19 cellular contexts compared by ENCODE assay signal in the genomic region with DNA sequence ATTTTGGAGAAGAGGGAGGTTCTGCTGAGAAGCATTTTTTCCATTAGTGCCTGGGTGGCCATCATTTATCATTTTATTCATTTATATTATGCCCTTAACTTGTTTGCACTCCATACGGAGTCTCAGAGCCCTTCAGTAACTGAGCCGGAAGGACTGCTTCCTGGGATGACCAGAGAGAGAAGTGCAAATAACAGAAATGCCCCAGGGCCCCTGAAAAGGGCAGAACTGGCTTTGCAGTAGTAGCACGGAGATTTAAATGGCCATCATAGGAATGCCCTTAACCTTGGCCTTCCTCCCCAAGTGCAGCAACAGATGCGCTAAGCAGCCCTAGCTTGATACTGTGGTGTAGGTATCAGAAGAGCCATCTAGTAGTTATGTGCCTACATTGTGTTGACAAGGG. TPM values are rescaled to one million over a fixed set of nuclear protein-coding genes. Genes with fewer than 3 reads are reported as not detected.
A peak's percentile ranks its signal among the peaks of the same experiment; 100 is the strongest.
DNase-seq lines count a peak whose midpoint lies in the region; ATAC-seq and TF ChIP-seq lines count a peak whose summit lies in the region.
"Had no signal": no experiment of that assay in that cellular context is flagged by ENCODE, and none has a peak within 500 bp of the region (broad histone marks: within the 10 kb centered on the region; RNA-seq: fewer than 3 reads in every experiment).

No MANE protein-coding gene starts in this region.

- H3K4me3 ChIP-seq in Karpas-422 (ENCODE audit: low read length): no peak overlapping the region
- H3K4me3 ChIP-seq in neural cell (ENCODE audit: low read length): peak overlapping the region; percentile 71
- H3K4me3 ChIP-seq in lower leg skin (ENCODE audit: low read depth, poor library complexity, severe bottlenecking): no peak overlapping the region
- H3K4me3 ChIP-seq: A549, HAP-1 had no signal

- H3K27me3 Mint-ChIP-seq in natural killer cell treated with Interleukin-12 subunit alpha and Interleukin-12 subunit beta and Interleukin-15 and Interleukin-18, amount 100 ng/mL, for 72 hours: no peaks in the 10 kb centered on the region
- H3K27me3 Mint-ChIP-seq: CD4-positive, alpha-beta memory T cell; IgD-negative memory B cell had no signal

- no peak for TF ChIP-seq RAD21 in neural cell (conservative IDR thresholded peaks at IDR 0.05)

- H3K9ac ChIP-seq in Karpas-422 (ENCODE audit: low read length) (no peak overlapping the region), neural cell (ENCODE audit: low read length) (no peak overlapping the region)

- H3K79me2 ChIP-seq in Karpas-422 (ENCODE audit: low read length) (peaks cover 96% of the 10 kb centered on the region), neural cell (replicated peaks; ENCODE audit: insufficient read depth, low read length) (peaks cover 92% of the 10 kb centered on the region)

- no peaks in the 10 kb centered on the region for H3K9me2 ChIP-seq in Karpas-422 (replicated peaks; ENCODE audit: insufficient read depth, low read length)
- no peaks in the 10 kb centered on the region for H3K9me2 ChIP-seq in neural cell (ENCODE audit: insufficient read depth, low read length)

- H3K36me3 Mint-ChIP-seq in natural killer cell treated with Interleukin-12 subunit alpha and Interleukin-12 subunit beta and Interleukin-15 and Interleukin-18, amount 100 ng/mL, for 72 hours: no peaks in the 10 kb centered on the region

- peak overlapping the region; percentile 63 for H3K27ac ChIP-seq in C4-2B
- H3K27ac ChIP-seq in Karpas-422 (ENCODE audit: low read length): peak overlapping the region; percentile 34; the same call in 1 of the 2 replicates
- peak overlapping the region; percentile 78 for H3K27ac ChIP-seq in VCaP
- H3K27ac ChIP-seq in neural cell (ENCODE audit: low read length): no peak overlapping the region
- H3K27ac ChIP-seq: A549 had no signal

- DNase-seq in Karpas-422 (no peak), activated gamma-delta T cell (lab: John Stamatoyannopoulos, UW) (no peak), lower leg skin (ENCODE audit: low spot score in 2 of 2) (no peak)
- DNase-seq in natural killer cell treated with Interleukin-12 subunit alpha and Interleukin-12 subunit beta and Interleukin-15 and Interleukin-18, amount 100 ng/mL, for 72 hours (ENCODE audit: low spot score): no peak
- no peak for DNase-seq in stimulated activated CD4-positive, alpha-beta T cell treated with anti-CD3 and anti-CD28 coated beads, Interleukin-4, amount 100 ng/mL, for 4 hours
- DNase-seq: AML-193; CD4-positive, alpha-beta memory T cell; DMS153; DMS79; GDM1; GOT3 had no signal

- H2AFZ ChIP-seq in Karpas-422 (ENCODE audit: low read length) (no peak overlapping the region), neural cell (ENCODE audit: low read depth, low read length) (no peak overlapping the region)

- H3K36me3 ChIP-seq in Karpas-422 (ENCODE audit: insufficient read depth, low read length) (no peaks in the 10 kb centered on the region), neural cell (ENCODE audit: insufficient read depth, low read length) (no peaks in the 10 kb centered on the region)
- H3K36me3 ChIP-seq: HAP-1 had no signal

- no peaks in the 10 kb centered on the region for H3K9me3 ChIP-seq in Karpas-422 (ENCODE audit: low read length)
- no peaks in the 10 kb centered on the region for H3K9me3 ChIP-seq in neural cell (ENCODE audit: low read length)
- H3K9me3 ChIP-seq: A549, HAP-1 had no signal

- H3K4me1 ChIP-seq in Karpas-422 (ENCODE audit: low read length): peaks cover 37% of the 10 kb centered on the region

- H3K9me3 Mint-ChIP-seq in natural killer cell treated with Interleukin-12 subunit alpha and Interleukin-12 subunit beta and Interleukin-15 and Interleukin-18, amount 100 ng/mL, for 72 hours: no peaks in the 10 kb centered on the region
- H3K9me3 Mint-ChIP-seq: CD14-positive monocyte; CD4-positive, alpha-beta memory T cell; IgD-negative memory B cell had no signal

- TF ChIP-seq EP300 in neural cell (conservative IDR thresholded peaks at IDR 0.05; ENCODE audit: poor library complexity, severe bottlenecking): no peak

- no peak overlapping the region for H3K27ac Mint-ChIP-seq in natural killer cell treated with Interleukin-12 subunit alpha and Interleukin-12 subunit beta and Interleukin-15 and Interleukin-18, amount 100 ng/mL, for 72 hours
- H3K27ac Mint-ChIP-seq: CD4-positive, alpha-beta memory T cell; IgD-negative memory B cell had no signal

- TF ChIP-seq POLR2A in lower leg skin (IDR thresholded peaks at IDR 0.05): no peak

- no peak overlapping the region for H3K4me3 Mint-ChIP-seq in natural killer cell treated with Interleukin-12 subunit alpha and Interleukin-12 subunit beta and Interleukin-15 and Interleukin-18, amount 100 ng/mL, for 72 hours
- H3K4me3 Mint-ChIP-seq: CD14-positive monocyte; CD4-positive, alpha-beta memory T cell; IgD-negative memory B cell had no signal

- ATAC-seq in natural killer cell treated with Interleukin-12 subunit alpha and Interleukin-12 subunit beta and Interleukin-15 and Interleukin-18, amount 100 ng/mL, for 72 hours: no peak
- ATAC-seq: A549, HepG2 had no signal

- TF ChIP-seq CTCF in C4-2B (conservative IDR thresholded peaks at IDR 0.05) (no peak), VCaP (conservative IDR thresholded peaks at IDR 0.05) (no peak), neural cell (IDR thresholded peaks at IDR 0.05; ENCODE audit: poor library complexity, severe bottlenecking) (no peak), lower leg skin (IDR thresholded peaks at IDR 0.05) (no peak)

- no peaks in the 10 kb centered on the region for H4K20me1 ChIP-seq in Karpas-422 (ENCODE audit: insufficient read depth, low read depth, low read length)
- peaks cover 4% of the 10 kb centered on the region for H4K20me1 ChIP-seq in neural cell (ENCODE audit: insufficient read depth)

- peaks cover 8% of the 10 kb centered on the region in 2 donors for H3K4me1 Mint-ChIP-seq in natural killer cell treated with Interleukin-12 subunit alpha and Interleukin-12 subunit beta and Interleukin-15 and Interleukin-18, amount 100 ng/mL, for 72 hours (ENCODE audit: low read depth in 2 of 2)

- intact Hi-C loops in lower leg skin (cut with DNase I; ENCODE audit: low total_unique reads): no loop called here

- H3F3A ChIP-seq in neural cell (ENCODE audit: insufficient read depth, low read length, poor library complexity, severe bottlenecking): no peaks in the 10 kb centered on the region

- no peaks in the 10 kb centered on the region for H3K27me3 ChIP-seq in Karpas-422 (ENCODE audit: low read length)
- H3K27me3 ChIP-seq in neural cell (ENCODE audit: insufficient read depth, low read depth, low read length): no peaks in the 10 kb centered on the region

- H3K4me2 ChIP-seq in Karpas-422 (ENCODE audit: low read depth, low read length, poor library complexity, severe bottlenecking): no peak overlapping the region
- H3K4me2 ChIP-seq in neural cell (ENCODE audit: low read length): no peak overlapping the region
- H3K4me2 ChIP-seq: A549 had no signal

- 95 to 96% methylated on average over 4 of the region's 4 CpGs for WGBS in lower leg skin, 2 donors

TF ChIP-seq in neural cell, 6 proteins besides CTCF, POLR2A, EP300 and RAD21:
- TF ChIP-seq TAF1 (IDR thresholded peaks at IDR 0.05; ENCODE audit: low read depth) (no peak), EZH2 (IDR thresholded peaks at IDR 0.05; ENCODE audit: borderline replicate concordance, insufficient read depth, low read length, poor library complexity, severe bottlenecking) (no peak)
- TF ChIP-seq, protein P1, sequence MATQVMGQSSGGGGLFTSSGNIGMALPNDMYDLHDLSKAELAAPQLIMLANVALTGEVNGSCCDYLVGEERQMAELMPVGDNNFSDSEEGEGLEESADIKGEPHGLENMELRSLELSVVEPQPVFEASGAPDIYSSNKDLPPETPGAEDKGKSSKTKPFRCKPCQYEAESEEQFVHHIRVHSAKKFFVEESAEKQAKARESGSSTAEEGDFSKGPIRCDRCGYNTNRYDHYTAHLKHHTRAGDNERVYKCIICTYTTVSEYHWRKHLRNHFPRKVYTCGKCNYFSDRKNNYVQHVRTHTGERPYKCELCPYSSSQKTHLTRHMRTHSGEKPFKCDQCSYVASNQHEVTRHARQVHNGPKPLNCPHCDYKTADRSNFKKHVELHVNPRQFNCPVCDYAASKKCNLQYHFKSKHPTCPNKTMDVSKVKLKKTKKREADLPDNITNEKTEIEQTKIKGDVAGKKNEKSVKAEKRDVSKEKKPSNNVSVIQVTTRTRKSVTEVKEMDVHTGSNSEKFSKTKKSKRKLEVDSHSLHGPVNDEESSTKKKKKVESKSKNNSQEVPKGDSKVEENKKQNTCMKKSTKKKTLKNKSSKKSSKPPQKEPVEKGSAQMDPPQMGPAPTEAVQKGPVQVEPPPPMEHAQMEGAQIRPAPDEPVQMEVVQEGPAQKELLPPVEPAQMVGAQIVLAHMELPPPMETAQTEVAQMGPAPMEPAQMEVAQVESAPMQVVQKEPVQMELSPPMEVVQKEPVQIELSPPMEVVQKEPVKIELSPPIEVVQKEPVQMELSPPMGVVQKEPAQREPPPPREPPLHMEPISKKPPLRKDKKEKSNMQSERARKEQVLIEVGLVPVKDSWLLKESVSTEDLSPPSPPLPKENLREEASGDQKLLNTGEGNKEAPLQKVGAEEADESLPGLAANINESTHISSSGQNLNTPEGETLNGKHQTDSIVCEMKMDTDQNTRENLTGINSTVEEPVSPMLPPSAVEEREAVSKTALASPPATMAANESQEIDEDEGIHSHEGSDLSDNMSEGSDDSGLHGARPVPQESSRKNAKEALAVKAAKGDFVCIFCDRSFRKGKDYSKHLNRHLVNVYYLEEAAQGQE (IDR thresholded peaks at IDR 0.05; ENCODE audit: borderline replicate concordance): no peak

RNA-seq across cellular contexts. Expression of a gene that starts 58.5 kb away (rescaled TPM):
- total RNA-seq in Karpas-422 (2014; rRNA removed; shearing (Covaris generic); ENCODE audit: low replicate concordance): 112 and 116 TPM in 2 replicates
- polyA plus RNA-seq in neural cell: 237 and 264 TPM in 2 replicates
- 328 and 335 TPM in 2 replicates for polyA minus RNA-seq in neural cell
- 10 to 100 TPM; 21.0 to 40.6 (median 31.2) TPM for total RNA-seq in lower leg skin
- total RNA-seq in natural killer cell treated with Interleukin-12 subunit alpha and Interleukin-12 subunit beta and Interleukin-15 and Interleukin-18, amount 100 ng/mL, for 72 hours: 100 to 1,000 TPM; 111 to 171 TPM
